15 cellular contexts compared by ENCODE assay signal in the genomic region with DNA sequence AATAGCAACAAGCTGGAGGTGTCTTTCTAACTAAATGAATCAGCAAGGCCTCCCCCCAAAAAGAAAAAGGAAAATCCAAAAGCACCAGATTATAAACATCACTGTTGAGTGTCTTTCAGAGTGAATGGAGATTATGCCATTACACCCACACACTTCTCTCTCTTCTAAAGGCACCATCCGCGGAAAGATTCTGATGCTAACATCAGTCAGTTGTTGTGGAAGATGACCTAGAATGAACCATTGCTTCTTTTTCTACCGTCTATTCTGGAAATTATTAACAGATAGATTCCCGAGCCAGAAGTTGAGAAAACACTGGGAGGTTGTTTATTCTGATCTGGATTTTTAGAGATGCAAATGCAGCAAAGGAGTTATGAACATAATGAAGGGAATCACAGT.
A peak's percentile ranks its signal among the peaks of the same experiment; 100 is the strongest.
DNase-seq lines count a peak whose midpoint lies in the region; ATAC-seq and TF ChIP-seq lines count a peak whose summit lies in the region.
"Had no signal": no experiment of that assay in that cellular context is flagged by ENCODE, and none has a peak within 500 bp of the region (broad histone marks: within the 10 kb centered on the region; RNA-seq: fewer than 3 reads in every experiment).

No MANE protein-coding gene starts in this region.

- H3K27me3 ChIP-seq in HUES48 (ENCODE audit: control insufficient read depth, insufficient read depth, low read length) (no peaks in the 10 kb centered on the region), endodermal cell (ENCODE audit: control insufficient read depth, insufficient read depth, low read length, poor library complexity, severe bottlenecking) (no peaks in the 10 kb centered on the region)

- no peak overlapping the region for H3K4me3 Mint-ChIP-seq in endodermal cell
- H3K4me3 Mint-ChIP-seq in type B pancreatic cell: no peak overlapping the region
- H3K4me3 Mint-ChIP-seq: CD4-positive, alpha-beta memory T cell; H9 had no signal

- H3K27ac ChIP-seq in HUES48 (ENCODE audit: low read depth, low read length) (peak overlapping the region; percentile 9), endodermal cell (ENCODE audit: low read depth, low read length) (no peak overlapping the region)
- H3K27ac ChIP-seq: C4-2B had no signal

- H3K9me3 Mint-ChIP-seq in endodermal cell (peaks cover 11% of the 10 kb centered on the region), type B pancreatic cell (no peaks in the 10 kb centered on the region)

- H3K27ac Mint-ChIP-seq in endodermal cell (peak overlapping the region; percentile 55), type B pancreatic cell (no peak overlapping the region)
- H3K27ac Mint-ChIP-seq: CD4-positive, alpha-beta memory T cell had no signal

- peaks cover 12% of the 10 kb centered on the region for H3K4me1 Mint-ChIP-seq in endodermal cell
- H3K4me1 Mint-ChIP-seq in type B pancreatic cell (ENCODE audit: unreplicated experiment): no peaks in the 10 kb centered on the region
- H3K4me1 Mint-ChIP-seq: CD4-positive, alpha-beta memory T cell had no signal

- H3K9me3 ChIP-seq in HUES48 (ENCODE audit: control insufficient read depth, insufficient read depth, low read length): no peaks in the 10 kb centered on the region
- peaks cover 11% of the 10 kb centered on the region for H3K9me3 ChIP-seq in endodermal cell (ENCODE audit: control insufficient read depth, low read length)
- H3K9me3 ChIP-seq: BE2C had no signal

- H3K36me3 Mint-ChIP-seq in endodermal cell (ENCODE audit: low read depth) (no peaks in the 10 kb centered on the region), type B pancreatic cell (no peaks in the 10 kb centered on the region)
- H3K36me3 Mint-ChIP-seq: CD4-positive, alpha-beta memory T cell had no signal

- H3K4me1 ChIP-seq in HUES48 (ENCODE audit: control insufficient read depth, insufficient read depth, low read length) (peaks cover 24% of the 10 kb centered on the region), endodermal cell (ENCODE audit: control insufficient read depth, insufficient read depth, low read length) (no peaks in the 10 kb centered on the region)
- H3K4me1 ChIP-seq: BE2C had no signal

- 60 to 68% methylated on average over 4 of the region's 4 CpGs for WGBS in endodermal cell (ENCODE audit: insufficient coverage in 1 of 2, insufficient read length in 1 of 2), 2 experiments

- H3K9ac ChIP-seq in HUES48 (ENCODE audit: low read depth, low read length) (no peak overlapping the region), endodermal cell (ENCODE audit: extremely low read depth, low read length, poor library complexity, severe bottlenecking) (no peak overlapping the region)

- H3K36me3 ChIP-seq in HUES48 (ENCODE audit: control insufficient read depth, insufficient read depth, low read length): no peaks in the 10 kb centered on the region
- no peaks in the 10 kb centered on the region for H3K36me3 ChIP-seq in endodermal cell (ENCODE audit: control insufficient read depth, insufficient read depth, low read length)
- H3K36me3 ChIP-seq: BE2C had no signal

- H3K4me3 ChIP-seq in HUES48 (ENCODE audit: low read depth, low read length) (no peak overlapping the region), endodermal cell (ENCODE audit: low read length) (no peak overlapping the region)

- no peaks in the 10 kb centered on the region for H3K27me3 Mint-ChIP-seq in endodermal cell (ENCODE audit: insufficient read depth)
- no peaks in the 10 kb centered on the region for H3K27me3 Mint-ChIP-seq in type B pancreatic cell

- ATAC-seq in left lobe of liver (peak; percentile 90), GM21786 (IDR thresholded peaks at IDR 0.05; ENCODE audit: unreplicated experiment) (no peak), HG03139 (IDR thresholded peaks at IDR 0.05; ENCODE audit: unreplicated experiment) (no peak)

- TF ChIP-seq CTCF in endodermal cell (conservative IDR thresholded peaks at IDR 0.05) (no peak), type B pancreatic cell (conservative IDR thresholded peaks at IDR 0.05) (no peak)

- DNase-seq in endodermal cell (no peak), left lobe of liver (ENCODE audit: low spot score) (no peak), H4 (ENCODE audit: low spot score) (no peak), type B pancreatic cell (ENCODE audit: extremely low spot score, unreplicated experiment) (no peak)
- DNase-seq: BE2C; CD4-positive, alpha-beta memory T cell; DND-41; GDM1; H9; IMR-90; KBM-7 had no signal
